In genomic region chr5:1110930-1111726, GRCh38 we compare ENCODE assay signal across 8 cellular contexts. TPM values are rescaled to one million over a fixed set of nuclear protein-coding genes. Genes with fewer than 3 reads are reported as not detected.
DNase-seq lines count a peak whose midpoint lies in the region; ATAC-seq and TF ChIP-seq lines count a peak whose summit lies in the region.

No MANE protein-coding gene starts in this region.

- TF ChIP-seq CTCF in GM20000 (IDR thresholded peaks at IDR 0.05; ENCODE audit: extremely low read depth, missing control alignments) (no peak), gastrocnemius medialis (IDR thresholded peaks at IDR 0.05 in 4 of 5, conservative IDR thresholded peaks at IDR 0.05 in 1 of 5) (no peak)

- no peaks in the 10 kb centered on the region for H3K9me3 Mint-ChIP-seq in CD4-positive, CD25-positive, alpha-beta regulatory T cell
- H3K9me3 Mint-ChIP-seq in activated naive CD8-positive, alpha-beta T cell treated with anti-CD3 and anti-CD28 coated beads, Interleukin-2, amount 10 ng/mL, durations not matched to agents 7 days and 5 days: no peaks in the 10 kb centered on the region

- peak overlapping the region; percentile 68 to 93 (median 86) for H3K4me3 Mint-ChIP-seq in CD4-positive, CD25-positive, alpha-beta regulatory T cell
- peak overlapping the region; percentile 82 for H3K4me3 Mint-ChIP-seq in activated naive CD8-positive, alpha-beta T cell treated with anti-CD3 and anti-CD28 coated beads, Interleukin-2, amount 10 ng/mL, durations not matched to agents 7 days and 5 days

- intact Hi-C loops in right cardiac atrium (cut with DNase I) (no loop called here), gastrocnemius medialis (cut with DNase I; ENCODE audit: low total_unique reads) (loop anchor here (5.0 kb wide), 1 partner anchor 919 kb away; the partner anchor contains the start of gene LRRC14B)

- H3K36me3 ChIP-seq in CD4-positive, CD25-positive, alpha-beta regulatory T cell (ENCODE audit: control insufficient read depth, insufficient read depth, low read length): no peaks in the 10 kb centered on the region
- no peaks in the 10 kb centered on the region for H3K36me3 ChIP-seq in gastrocnemius medialis

- POLR2A ChIA-PET in activated naive CD8-positive, alpha-beta T cell treated with anti-CD3 and anti-CD28 coated beads, Interleukin-2, amount 10 ng/mL, durations not matched to agents 7 days and 5 days (lab: Charles Lee): no interaction called here

- in situ Hi-C loops in gastrocnemius medialis (cut with MboI; ENCODE audit: low sequenced_read_pairs in 4 of 4): no loop called here

- ATAC-seq in CD4-positive, CD25-positive, alpha-beta regulatory T cell (ENCODE audit: low read depth in 2 of 2): peak in 1 of 2 donors; percentile 7
- peak; percentile 27 for ATAC-seq in activated naive CD8-positive, alpha-beta T cell treated with anti-CD3 and anti-CD28 coated beads, Interleukin-2, amount 10 ng/mL, durations not matched to agents 7 days and 5 days (ENCODE audit: low read depth)
- peak; percentile 59 to 73 for ATAC-seq in right cardiac atrium
- peak; percentile 27 to 39 for ATAC-seq in gastrocnemius medialis
- ATAC-seq in GM19395 (IDR thresholded peaks at IDR 0.05; ENCODE audit: unreplicated experiment): no peak

- H3K36me3 Mint-ChIP-seq in CD4-positive, CD25-positive, alpha-beta regulatory T cell: no peaks in the 10 kb centered on the region
- no peaks in the 10 kb centered on the region for H3K36me3 Mint-ChIP-seq in activated naive CD8-positive, alpha-beta T cell treated with anti-CD3 and anti-CD28 coated beads, Interleukin-2, amount 10 ng/mL, durations not matched to agents 7 days and 5 days

- peak; percentile 27 to 35 (median 29) for DNase-seq in CD4-positive, CD25-positive, alpha-beta regulatory T cell
- DNase-seq in GM20000 (ENCODE audit: low spot score) (peak; percentile 72), KG1 (lab: John Stamatoyannopoulos, UW) (peak; percentile 8), right cardiac atrium (peak; percentile 64 to 88 (median 85)), gastrocnemius medialis (no peak), A172 (ENCODE audit: low spot score) (no peak)
- peak; percentile 56 for DNase-seq in activated naive CD8-positive, alpha-beta T cell treated with anti-CD3 and anti-CD28 coated beads, Interleukin-2, amount 10 ng/mL, durations not matched to agents 7 days and 5 days

- no peaks in the 10 kb centered on the region for H3K9me3 ChIP-seq in CD4-positive, CD25-positive, alpha-beta regulatory T cell (ENCODE audit: control insufficient read depth in 2 of 2, low read length in 2 of 2)
- no peaks in the 10 kb centered on the region for H3K9me3 ChIP-seq in right cardiac atrium (ENCODE audit: control insufficient read depth, low read length)
- no peaks in the 10 kb centered on the region for H3K9me3 ChIP-seq in gastrocnemius medialis

- peaks cover 0 to 41% (median 14%) of the 10 kb centered on the region in 4 donors for H3K4me1 Mint-ChIP-seq in CD4-positive, CD25-positive, alpha-beta regulatory T cell
- peaks cover 25% of the 10 kb centered on the region for H3K4me1 Mint-ChIP-seq in activated naive CD8-positive, alpha-beta T cell treated with anti-CD3 and anti-CD28 coated beads, Interleukin-2, amount 10 ng/mL, durations not matched to agents 7 days and 5 days

- WGBS in right cardiac atrium: 2% methylated on average over 51 of the region's 54 CpGs

- no peak for TF ChIP-seq POLR2A in gastrocnemius medialis (IDR thresholded peaks at IDR 0.05)

- peak overlapping the region; percentile 53 for H3K4me3 ChIP-seq in CD4-positive, CD25-positive, alpha-beta regulatory T cell (ENCODE audit: low read depth, low read length)
- H3K4me3 ChIP-seq in right cardiac atrium (ENCODE audit: low read length): peak overlapping the region; percentile 76
- peak overlapping the region; percentile 65 to 87 (median 74) for H3K4me3 ChIP-seq in gastrocnemius medialis

- peaks cover 50% of the 10 kb centered on the region for H3K4me1 ChIP-seq in CD4-positive, CD25-positive, alpha-beta regulatory T cell (ENCODE audit: control insufficient read depth, insufficient read depth, low read length, poor library complexity, severe bottlenecking)
- peaks cover 14% of the 10 kb centered on the region for H3K4me1 ChIP-seq in right cardiac atrium (ENCODE audit: control insufficient read depth, insufficient read depth, low read length)
- peaks cover 9% of the 10 kb centered on the region in 2 donors for H3K4me1 ChIP-seq in gastrocnemius medialis

- peak overlapping the region; percentile 69 for H3K27ac ChIP-seq in CD4-positive, CD25-positive, alpha-beta regulatory T cell (ENCODE audit: insufficient read depth, low read length, poor library complexity, severe bottlenecking)
- H3K27ac ChIP-seq in right cardiac atrium (ENCODE audit: low read length): peak overlapping the region; percentile 39
- H3K27ac ChIP-seq in gastrocnemius medialis: peak overlapping the region; percentile 73 to 84 (median 76)

- H3K27ac Mint-ChIP-seq in CD4-positive, CD25-positive, alpha-beta regulatory T cell: peak overlapping the region; percentile 26 to 87 (median 78)
- H3K27ac Mint-ChIP-seq in activated naive CD8-positive, alpha-beta T cell treated with anti-CD3 and anti-CD28 coated beads, Interleukin-2, amount 10 ng/mL, durations not matched to agents 7 days and 5 days: peak overlapping the region; percentile 80

- H3K27me3 Mint-ChIP-seq in CD4-positive, CD25-positive, alpha-beta regulatory T cell: no peaks in the 10 kb centered on the region
- no peaks in the 10 kb centered on the region for H3K27me3 Mint-ChIP-seq in activated naive CD8-positive, alpha-beta T cell treated with anti-CD3 and anti-CD28 coated beads, Interleukin-2, amount 10 ng/mL, durations not matched to agents 7 days and 5 days

- H3K27me3 ChIP-seq in CD4-positive, CD25-positive, alpha-beta regulatory T cell (ENCODE audit: control insufficient read depth, insufficient read depth, low read length): no peaks in the 10 kb centered on the region
- H3K27me3 ChIP-seq in right cardiac atrium (ENCODE audit: control insufficient read depth, insufficient read depth): no peaks in the 10 kb centered on the region
- H3K27me3 ChIP-seq in gastrocnemius medialis: peaks cover 5 to 14% (median 7%) of the 10 kb centered on the region in 3 donors

RNA-seq across cellular contexts. Expression of gene SLC12A7, which starts 0.7 kb away (rescaled TPM):
- 10.9 TPM for total RNA-seq in CD4-positive, CD25-positive, alpha-beta regulatory T cell
- polyA plus RNA-seq in CD4-positive, CD25-positive, alpha-beta regulatory T cell: 10 to 100 TPM in 1 of 4 donors, 1 to 10 TPM in 3; 2.2 to 16.0 (median 6.8) TPM
- total RNA-seq in activated naive CD8-positive, alpha-beta T cell treated with anti-CD3 and anti-CD28 coated beads, Interleukin-2, amount 10 ng/mL, durations not matched to agents 7 days and 5 days: 10 to 100 TPM; 31.5 to 37.5 TPM
- 10 to 100 TPM; 57.2 to 80.5 (median 65.6) TPM for total RNA-seq in right cardiac atrium
- 28.5 TPM for polyA plus RNA-seq in right cardiac atrium
- 1 to 10 TPM; 1.6 to 5.3 (median 3.5) TPM for total RNA-seq in gastrocnemius medialis
- 8.5 and 10.2 TPM in 2 replicates for total RNA-seq in A172 (2014; rRNA removed; shearing (Covaris generic))

Comparison
In these comparisons a context has a peak if more than half of its experiments do, and no peak if none do; other contexts are left out.
1. DNase-seq: peak in CD4-positive, CD25-positive, alpha-beta regulatory T cell (3 of 3), GM20000 (single experiment), KG1 (single experiment), activated naive CD8-positive, alpha-beta T cell treated with anti-CD3 and anti-CD28 coated beads, Interleukin-2, amount 10 ng/mL, durations not matched to agents 7 days and 5 days (single experiment) and right cardiac atrium (3 of 3); none in gastrocnemius medialis (0 of 2) and A172 (single experiment).
2. Peak in every context shown above with its lines, with median percentiles within 50 percentile points of each other: H3K27ac ChIP-seq and H3K4me3 ChIP-seq.